In genomic region chr17:65446838-65447526, GRCh38 we compare ENCODE assay signal across 14 cellular contexts.
A peak's percentile ranks its signal among the peaks of the same experiment; 100 is the strongest.
DNase-seq lines count a peak whose midpoint lies in the region; ATAC-seq and TF ChIP-seq lines count a peak whose summit lies in the region.
"Had no signal": no experiment of that assay in that cellular context is flagged by ENCODE, and none has a peak within 500 bp of the region (broad histone marks: within the 10 kb centered on the region; RNA-seq: fewer than 3 reads in every experiment).

No MANE protein-coding gene starts in this region.

- H3K9ac ChIP-seq in H9 (ENCODE audit: extremely low read depth, insufficient read length, low read length) = no peak overlapping the region

- no peak overlapping the region for H2BK20ac ChIP-seq in H9 (ENCODE audit: low read depth, low read length, poor library complexity, severe bottlenecking)

- H3K9me3 Mint-ChIP-seq in H9 = peaks cover 5 to 7% of the 10 kb centered on the region in 2 experiments; a peak in 3 of 5 replicates
- H3K9me3 Mint-ChIP-seq: CD4-positive, alpha-beta T cell had no signal

- no peak for DNase-seq in Right ventricle myocardium inferior (ENCODE audit: missing footprints)
- no peak for DNase-seq in right atrium auricular region (ENCODE audit: low spot score)
- DNase-seq in H9 = no peak
- DNase-seq in fibroblast of mammary gland (ENCODE audit: low read depth) = peak; percentile 42
- DNase-seq in sciatic nerve (ENCODE audit: low spot score) = no peak
- no peak for DNase-seq in activated T-cell treated with anti-CD3 and anti-CD28 coated beads, Interleukin-2, amount 50 U/mL, for 1 hour
- DNase-seq: 8988T; C1 segment of cervical spinal cord; Calu3; CD4-positive, alpha-beta T cell; DMS 273 treated with DMSO at 0.1 percent for 48 hours had no signal

- H3K79me1 ChIP-seq in H9 (ENCODE audit: insufficient read depth, low read depth, low read length, poor library complexity, severe bottlenecking) = no peaks in the 10 kb centered on the region

- H3K4me2 ChIP-seq in H9 (ENCODE audit: insufficient read depth, insufficient read length, low read length) = no peak overlapping the region

- no peaks in the 10 kb centered on the region for H3K79me2 ChIP-seq in H9 (ENCODE audit: insufficient read depth, low read length)

- no peak overlapping the region for H2AFZ ChIP-seq in H9 (ENCODE audit: low read length)

- intact Hi-C loops in Right ventricle myocardium inferior (cut with DNase I) (no loop called here), sciatic nerve (cut with DNase I) (no loop called here)

- H3K36me3 ChIP-seq in right atrium auricular region = no peaks in the 10 kb centered on the region

- no peaks in the 10 kb centered on the region for H3K23me2 ChIP-seq in H9 (ENCODE audit: insufficient read length, low read depth, low read length, poor library complexity, severe bottlenecking)

- no peak overlapping the region for H4K91ac ChIP-seq in H9 (ENCODE audit: insufficient read length, low read depth, low read length)

- H2BK15ac ChIP-seq in H9 (ENCODE audit: low read depth, low read length) = no peak overlapping the region

- H3K27me3 ChIP-seq in right atrium auricular region (no peaks in the 10 kb centered on the region), H9 (ENCODE audit: insufficient read depth, low read length) (no peaks in the 10 kb centered on the region)

- TF ChIP-seq CTCF in right atrium auricular region (IDR thresholded peaks at IDR 0.05) (no peak), H9 (conservative IDR thresholded peaks at IDR 0.05) (no peak), fibroblast of mammary gland (conservative IDR thresholded peaks at IDR 0.05; ENCODE audit: control insufficient read depth, insufficient read depth, low read depth, low read length) (no peak)

- no peak overlapping the region for H3K4me3 Mint-ChIP-seq in H9
- H3K4me3 Mint-ChIP-seq: B cell; CD4-positive, alpha-beta T cell had no signal

- no peak overlapping the region for H3K56ac ChIP-seq in H9 (ENCODE audit: insufficient read length, low read depth, low read length)

- H2BK12ac ChIP-seq in H9 (ENCODE audit: insufficient read length, low read depth, low read length) = no peak overlapping the region

- H3K4me3 ChIP-seq in right atrium auricular region (no peak overlapping the region), fibroblast of mammary gland (ENCODE audit: control insufficient read depth, low read depth, low read length) (no peak overlapping the region)

- no peak overlapping the region for H2AK5ac ChIP-seq in H9 (ENCODE audit: insufficient read length, low read length)

- no peak overlapping the region for H3K27ac Mint-ChIP-seq in H9
- H3K27ac Mint-ChIP-seq: B cell; CD4-positive, alpha-beta T cell had no signal

- no peak overlapping the region for H3K18ac ChIP-seq in H9 (ENCODE audit: insufficient read length, low read depth, low read length)

- H3K14ac ChIP-seq in H9 (ENCODE audit: insufficient read depth, low read length) = 0 out of 2 replicates have a peak overlapping the region, but pooled peaks have one; percentile 30

- peaks cover 4 to 9% (median 4%) of the 10 kb centered on the region in 3 experiments; a peak in 3 of 7 replicates for H3K36me3 Mint-ChIP-seq in H9 (ENCODE audit: insufficient read depth in 1 of 3, low read depth in 3 of 3)

- peaks cover 3% of the 10 kb centered on the region for H3K27me3 Mint-ChIP-seq in H9 (ENCODE audit: low read depth)

- H2BK120ac ChIP-seq in H9 (ENCODE audit: low read depth, low read length, poor library complexity, severe bottlenecking) = no peak overlapping the region

- H2BK5ac ChIP-seq in H9 (ENCODE audit: insufficient read length, low read length) = no peak overlapping the region

- ATAC-seq in Right ventricle myocardium inferior = peak; percentile 82
- ATAC-seq in sciatic nerve = peak; percentile 91
- ATAC-seq in GM19328 (IDR thresholded peaks at IDR 0.05; ENCODE audit: unreplicated experiment) = no peak
- ATAC-seq in HG03439 (IDR thresholded peaks at IDR 0.05; ENCODE audit: unreplicated experiment) = no peak

- H3K23ac ChIP-seq in H9 (ENCODE audit: insufficient read length, low read depth, low read length) = no peak overlapping the region

- H3K27ac ChIP-seq in right atrium auricular region (no peak overlapping the region), H9 (ENCODE audit: insufficient read length, low read depth, low read length) (no peak overlapping the region)

- no peak overlapping the region for H3T11ph ChIP-seq in H9 (ENCODE audit: low read length)

- H3K4me1 ChIP-seq in right atrium auricular region (no peaks in the 10 kb centered on the region), H9 (ENCODE audit: insufficient read depth, low read length) (no peaks in the 10 kb centered on the region)

- H4K8ac ChIP-seq in H9 (replicated peaks; ENCODE audit: insufficient read length, low read depth, low read length) = no peak overlapping the region

- no peak overlapping the region for H4K5ac ChIP-seq in H9 (ENCODE audit: insufficient read length, low read depth, low read length)

- no CpG with 5 or more reads among the region's 6 CpGs for WGBS in H9 (ENCODE audit: extremely low coverage, insufficient read length, low lambda C conversion rate)

- H4K20me1 ChIP-seq in H9 (ENCODE audit: control insufficient read depth, insufficient read depth, insufficient read length) = no peaks in the 10 kb centered on the region

- no peaks in the 10 kb centered on the region for H3K9me3 ChIP-seq in right atrium auricular region
- no peaks in the 10 kb centered on the region for H3K9me3 ChIP-seq in H9 (ENCODE audit: control insufficient read depth, low read depth, low read length)

- no peak overlapping the region for H3K4ac ChIP-seq in H9 (ENCODE audit: low read depth, low read length)

- peaks cover 0 to 10% of the 10 kb centered on the region in 2 experiments; a peak in 2 of 4 replicates for H3K4me1 Mint-ChIP-seq in H9
- H3K4me1 Mint-ChIP-seq: B cell had no signal

Comparison
In these comparisons a context has a peak if more than half of its experiments do, and no peak if none do; other contexts are left out.
1. ATAC-seq: peak in Right ventricle myocardium inferior (single experiment) and sciatic nerve (single experiment); none in GM19328 (single experiment) and HG03439 (single experiment).